Comparison of ENCODE assay signal across 28 cellular contexts in genomic region chr18:75173758-75174157, GRCh38. TPM values are rescaled to one million over a fixed set of nuclear protein-coding genes. Genes with fewer than 3 reads are reported as not detected.
A peak's percentile ranks its signal among the peaks of the same experiment; 100 is the strongest.
DNase-seq lines count a peak whose midpoint lies in the region; ATAC-seq and TF ChIP-seq lines count a peak whose summit lies in the region.
"Had no signal": no experiment of that assay in that cellular context is flagged by ENCODE, and none has a peak within 500 bp of the region (broad histone marks: within the 10 kb centered on the region; RNA-seq: fewer than 3 reads in every experiment).

No MANE protein-coding gene starts in this region.

- H3K4me3 ChIP-seq in right atrium auricular region (no peak overlapping the region), coronary artery (no peak overlapping the region)
- H3K4me3 ChIP-seq: A549 had no signal

- intact Hi-C loops in Right ventricle myocardium inferior (cut with DNase I), result loop anchor here (5.0 kb wide), 1 partner anchor 101 kb away; no protein-coding TSS in a partner anchor

- H3K9me3 ChIP-seq in right atrium auricular region, result no peaks in the 10 kb centered on the region
- H3K9me3 ChIP-seq: A549, SK-N-SH had no signal

- H3K36me3 Mint-ChIP-seq in stimulated activated naive B cell treated with anti-CD40 and anti-IgM and Interleukin-4, amounts not matched to agents 10 μg/mL and 1 μg/mL and 100 μg/mL, for 72 hours, result no peaks in the 10 kb centered on the region
- H3K36me3 Mint-ChIP-seq: CD8-positive, alpha-beta T cell; IgD-negative memory B cell had no signal

- peak; percentile 16 for DNase-seq in right atrium auricular region (ENCODE audit: low spot score)
- DNase-seq in Right ventricle myocardium inferior (ENCODE audit: missing footprints), result no peak
- DNase-seq in NAMALWA (ENCODE audit: low spot score), result peak; percentile 5
- DNase-seq in coronary artery (ENCODE audit: low spot score), result peak; percentile 49
- no peak for DNase-seq in stimulated activated naive B cell treated with anti-CD40 and anti-IgM and Interleukin-4, amounts not matched to agents 10 μg/mL and 1 μg/mL and 100 μg/mL, for 72 hours
- no peak for DNase-seq in NCI-H2107 treated with DMSO at 0.1 percent for 48 hours (lab: John Stamatoyannopoulos, UW; ENCODE audit: unreplicated experiment)
- no peak for DNase-seq in DMS 273 (lab: John Stamatoyannopoulos, UW; ENCODE audit: unreplicated experiment)
- DNase-seq: AML-193; DMS153; NCI-H1105; NCI-H1436 treated with DMSO at 0.1 percent for 48 hours; NCI-H187 treated with DMSO at 0.1 percent for 48 hours; NCI-H446; NCI-H524 treated with DMSO at 0.1 percent for 48 hours; NCI-H774; NK-92 treated with Interleukin-12 subunit alpha and Interleukin-12 subunit beta, amount 100 ng/mL, for 24 hours; SHP77 treated with DMSO at 0.1 percent for 48 hours; SK-N-SH; SW 1271 had no signal

- no peaks in the 10 kb centered on the region for H3K27me3 ChIP-seq in right atrium auricular region

- peaks cover 0 to 7% of the 10 kb centered on the region in 2 donors for H3K4me1 ChIP-seq in right atrium auricular region
- H3K4me1 ChIP-seq: A549 had no signal

- TF ChIP-seq CTCF in right atrium auricular region (IDR thresholded peaks at IDR 0.05) (no peak), coronary artery (IDR thresholded peaks at IDR 0.05) (no peak)

- H3K36me3 ChIP-seq in right atrium auricular region, result no peaks in the 10 kb centered on the region

- H3K4me3 Mint-ChIP-seq in stimulated activated naive B cell treated with anti-CD40 and anti-IgM and Interleukin-4, amounts not matched to agents 10 μg/mL and 1 μg/mL and 100 μg/mL, for 72 hours, result no peak overlapping the region
- H3K4me3 Mint-ChIP-seq: CD8-positive, alpha-beta T cell; IgD-negative memory B cell; T-helper 1 cell treated with Interleukin-12 subunit alpha and Interleukin-12 subunit beta and Interleukin-4 antibody, amounts not matched to agents 30 μg/mL and 1 μg/mL, for 36 hours had no signal

- peaks cover 14 to 24% of the 10 kb centered on the region in 2 donors for H3K4me1 Mint-ChIP-seq in stimulated activated naive B cell treated with anti-CD40 and anti-IgM and Interleukin-4, amounts not matched to agents 10 μg/mL and 1 μg/mL and 100 μg/mL, for 72 hours

- H3K27ac Mint-ChIP-seq in stimulated activated naive B cell treated with anti-CD40 and anti-IgM and Interleukin-4, amounts not matched to agents 10 μg/mL and 1 μg/mL and 100 μg/mL, for 72 hours, result peak overlapping the region; percentile 53
- H3K27ac Mint-ChIP-seq: CD8-positive, alpha-beta T cell; IgD-negative memory B cell; T-helper 1 cell treated with Interleukin-12 subunit alpha and Interleukin-12 subunit beta and Interleukin-4 antibody, amounts not matched to agents 30 μg/mL and 1 μg/mL, for 36 hours had no signal

- no peaks in the 10 kb centered on the region for H3K9me3 Mint-ChIP-seq in stimulated activated naive B cell treated with anti-CD40 and anti-IgM and Interleukin-4, amounts not matched to agents 10 μg/mL and 1 μg/mL and 100 μg/mL, for 72 hours
- H3K9me3 Mint-ChIP-seq: CD8-positive, alpha-beta T cell; IgD-negative memory B cell; T-helper 1 cell treated with Interleukin-12 subunit alpha and Interleukin-12 subunit beta and Interleukin-4 antibody, amounts not matched to agents 30 μg/mL and 1 μg/mL, for 36 hours had no signal

- H3K27ac ChIP-seq in right atrium auricular region (no peak overlapping the region), coronary artery (no peak overlapping the region)
- H3K27ac ChIP-seq: A549, C4-2B, HL-60, KMS-11, RWPE1 had no signal

- no peaks in the 10 kb centered on the region for H3K27me3 Mint-ChIP-seq in stimulated activated naive B cell treated with anti-CD40 and anti-IgM and Interleukin-4, amounts not matched to agents 10 μg/mL and 1 μg/mL and 100 μg/mL, for 72 hours

- ATAC-seq in Right ventricle myocardium inferior, result no peak
- ATAC-seq in stimulated activated naive B cell treated with anti-CD40 and anti-IgM and Interleukin-4, amounts not matched to agents 10 μg/mL and 1 μg/mL and 100 μg/mL, for 72 hours (replicated peaks), result no peak
- no peak for ATAC-seq in HG03097 (IDR thresholded peaks at IDR 0.05; ENCODE audit: low FRiP score, unreplicated experiment)

RNA-seq across cellular contexts. Expression of gene PTGR3, which starts 35.2 kb away (rescaled TPM):
- total RNA-seq in right atrium auricular region (10 to 100 TPM; 16.7 to 33.9 TPM), Right ventricle myocardium inferior (71.5 TPM)

RNA-seq across cellular contexts. Expression of gene TSHZ1, which starts 36.8 kb away (rescaled TPM):
- total RNA-seq in right atrium auricular region (10 to 100 TPM; 14.5 to 19.4 TPM), Right ventricle myocardium inferior (23.1 TPM)

Comparison
In these comparisons a context has a peak if more than half of its experiments do, and no peak if none do; other contexts are left out.
1. DNase-seq: peak in right atrium auricular region (single experiment), NAMALWA (single experiment) and coronary artery (single experiment); none in Right ventricle myocardium inferior (single experiment), stimulated activated naive B cell treated with anti-CD40 and anti-IgM and Interleukin-4, amounts not matched to agents 10 μg/mL and 1 μg/mL and 100 μg/mL, for 72 hours (single experiment), NCI-H2107 treated with DMSO at 0.1 percent for 48 hours (single experiment) and DMS 273 (single experiment).